In genomic region chr13:44816701-44817684, GRCh38 we compare ENCODE assay signal across 17 cellular contexts.
DNase-seq lines count a peak whose midpoint lies in the region; ATAC-seq and TF ChIP-seq lines count a peak whose summit lies in the region.
"Had no signal": no experiment of that assay in that cellular context is flagged by ENCODE, and none has a peak within 500 bp of the region (broad histone marks: within the 10 kb centered on the region; RNA-seq: fewer than 3 reads in every experiment).

No MANE protein-coding gene starts in this region.

- no peaks in the 10 kb centered on the region for H3K27me3 Mint-ChIP-seq in osteocyte (ENCODE audit: unreplicated experiment)

- in situ Hi-C loops in ACHN (cut with HindIII; ENCODE audit: low pct_ligation_motif_present, low pct_unique_long_range_greater_than_20kb, low sequenced_read_pairs), result no loop called here

- H4K20me1 ChIP-seq in PC-9 (ENCODE audit: insufficient read depth), result no peaks in the 10 kb centered on the region

- H3K9me3 ChIP-seq in PC-9 (ENCODE audit: insufficient read depth, low read depth) (peaks cover 13% of the 10 kb centered on the region), upper lobe of left lung (no peaks in the 10 kb centered on the region)
- H3K9me3 ChIP-seq: esophagus squamous epithelium, thoracic aorta had no signal

- peaks cover 3% of the 10 kb centered on the region for H3K9me3 Mint-ChIP-seq in osteocyte (ENCODE audit: unreplicated experiment)
- H3K9me3 Mint-ChIP-seq: mesothelial cell of epicardium had no signal

- WGBS in upper lobe of left lung, 2 donors, result 68 to 78% methylated on average over 7 of the region's 7 CpGs

- no peak for TF ChIP-seq EP300 in upper lobe of left lung (IDR thresholded peaks at IDR 0.05)

- H2AFZ ChIP-seq in PC-9, result no peak overlapping the region
- H2AFZ ChIP-seq: parathyroid adenoma had no signal

- CTCF ChIA-PET in PC-9 (lab: Charles Lee), result interaction anchor here (1.3 to 1.7 kb wide), 2 partner anchors 103 to 334 kb away, joined by 3 to 5 read pairs; no protein-coding TSS in a partner anchor

- TF ChIP-seq POLR2A in upper lobe of left lung (IDR thresholded peaks at IDR 0.05), result no peak

- TF ChIP-seq CTCF in PC-9 (conservative IDR thresholded peaks at IDR 0.05) (no peak), osteocyte (IDR thresholded peaks at IDR 0.05) (no peak), upper lobe of left lung (IDR thresholded peaks at IDR 0.05) (no peak)

- no TSS peak for BruUV-seq in PC-9 (replicated peaks; lab: Mats Ljungman, UMichigan)

- H3K4me2 ChIP-seq in PC-9, result peak overlapping the region; percentile 46

- peaks cover 52% of the 10 kb centered on the region for H3F3A ChIP-seq in PC-9 (ENCODE audit: insufficient read depth, low read depth)

- H3K79me2 ChIP-seq in PC-9 (ENCODE audit: low read depth), result no peaks in the 10 kb centered on the region
- H3K79me2 ChIP-seq: parathyroid adenoma had no signal

- H3K36me3 ChIP-seq in PC-9 (ENCODE audit: low read depth), result peaks cover 4% of the 10 kb centered on the region; the same call in 1 of the 2 replicates
- H3K36me3 ChIP-seq in upper lobe of left lung, result no peaks in the 10 kb centered on the region
- H3K36me3 ChIP-seq: esophagus squamous epithelium, thoracic aorta, WERI-Rb-1 had no signal

- peaks cover 59% of the 10 kb centered on the region for H3K4me1 Mint-ChIP-seq in osteocyte (ENCODE audit: unreplicated experiment)

- H3K27me3 ChIP-seq in PC-9 (ENCODE audit: insufficient read depth, low read depth) (no peaks in the 10 kb centered on the region), upper lobe of left lung (no peaks in the 10 kb centered on the region)
- H3K27me3 ChIP-seq: esophagus squamous epithelium had no signal

- H3K4me3 Mint-ChIP-seq in osteocyte (ENCODE audit: unreplicated experiment), result no peak overlapping the region
- H3K4me3 Mint-ChIP-seq: activated naive CD4-positive, alpha-beta T cell treated with anti-CD3 and anti-CD28 coated beads, Interleukin-2, amount 50 U/mL, for 24 hours; mesothelial cell of epicardium had no signal

- no peaks in the 10 kb centered on the region for H3K9me2 ChIP-seq in PC-9 (ENCODE audit: insufficient read depth)

- peak overlapping the region; percentile 47 for H3K27ac Mint-ChIP-seq in osteocyte (ENCODE audit: unreplicated experiment)
- H3K27ac Mint-ChIP-seq: activated naive CD4-positive, alpha-beta T cell treated with anti-CD3 and anti-CD28 coated beads, Interleukin-2, amount 50 U/mL, for 24 hours had no signal

- peaks cover 63% of the 10 kb centered on the region for H3K4me1 ChIP-seq in PC-9 (replicated peaks; ENCODE audit: insufficient read depth)
- H3K4me1 ChIP-seq in upper lobe of left lung, result peaks cover 4 to 6% (median 5%) of the 10 kb centered on the region in 4 donors

- H3K36me3 Mint-ChIP-seq in osteocyte (ENCODE audit: unreplicated experiment), result no peaks in the 10 kb centered on the region
- H3K36me3 Mint-ChIP-seq: activated naive CD4-positive, alpha-beta T cell treated with anti-CD3 and anti-CD28 coated beads, Interleukin-2, amount 50 U/mL, for 24 hours; mesothelial cell of epicardium had no signal

- peak; percentile 2 for DNase-seq in DMS53 (lab: John Stamatoyannopoulos, UW)
- DNase-seq in DMS53 treated with DMSO at 0.1 percent for 48 hours (lab: John Stamatoyannopoulos, UW; ENCODE audit: unreplicated experiment), result no peak
- peak; percentile 90 to 93 for DNase-seq in PC-9
- DNase-seq in epithelial cell of prostate (ENCODE audit: low read depth, low spot score), result no peak
- DNase-seq in osteocyte (ENCODE audit: extremely low spot score, unreplicated experiment), result no peak
- no peak for DNase-seq in NK-92 (lab: John Stamatoyannopoulos, UW; ENCODE audit: unreplicated experiment)
- DNase-seq in ACHN, result no peak
- DNase-seq in upper lobe of left lung, result no peak
- DNase-seq: cerebellar nuclear complex, esophagus squamous epithelium, NCI-H2107, WERI-Rb-1 had no signal

- peak overlapping the region; percentile 86 for H3K27ac ChIP-seq in PC-9
- peak overlapping the region; percentile 51 for H3K27ac ChIP-seq in epithelial cell of prostate
- H3K27ac ChIP-seq in upper lobe of left lung, result no peak overlapping the region
- H3K27ac ChIP-seq: 22Rv1, esophagus squamous epithelium, parathyroid adenoma, thoracic aorta, WERI-Rb-1 had no signal

- ATAC-seq in upper lobe of left lung (ENCODE audit: low FRiP score in 2 of 2), result no peak

- POLR2A ChIA-PET in PC-9 (lab: Charles Lee; ENCODE audit: unreplicated experiment), result interaction anchor here (0.5 to 1.2 kb wide), 3 partner anchors 37 to 275 kb away, joined by 3 to 10 read pairs (median 5); no protein-coding TSS in a partner anchor

- H3K4me3 ChIP-seq in PC-9, result no peak overlapping the region
- no peak overlapping the region for H3K4me3 ChIP-seq in upper lobe of left lung
- H3K4me3 ChIP-seq: esophagus squamous epithelium, thoracic aorta had no signal

- intact Hi-C loops in PC-9 (cut with micrococcal nuclease; ENCODE audit: unreplicated experiment), result loop anchor here (1.0 to 5.0 kb wide), 8 partner anchors 58 to 910 kb away; no protein-coding TSS in a partner anchor

Comparison
In these comparisons a context has a peak if more than half of its experiments do, and no peak if none do; other contexts are left out.
1. DNase-seq: peak in DMS53 (single experiment) and PC-9 (2 of 2); none in DMS53 treated with DMSO at 0.1 percent for 48 hours (single experiment), epithelial cell of prostate (single experiment), osteocyte (single experiment), NK-92 (single experiment), ACHN (single experiment) and upper lobe of left lung (0 of 2).
2. H3K27ac ChIP-seq: peak in PC-9 (single experiment) and epithelial cell of prostate (single experiment); none in upper lobe of left lung (0 of 4).